ENCODE assay signal across 22 cellular contexts in the genomic region with DNA sequence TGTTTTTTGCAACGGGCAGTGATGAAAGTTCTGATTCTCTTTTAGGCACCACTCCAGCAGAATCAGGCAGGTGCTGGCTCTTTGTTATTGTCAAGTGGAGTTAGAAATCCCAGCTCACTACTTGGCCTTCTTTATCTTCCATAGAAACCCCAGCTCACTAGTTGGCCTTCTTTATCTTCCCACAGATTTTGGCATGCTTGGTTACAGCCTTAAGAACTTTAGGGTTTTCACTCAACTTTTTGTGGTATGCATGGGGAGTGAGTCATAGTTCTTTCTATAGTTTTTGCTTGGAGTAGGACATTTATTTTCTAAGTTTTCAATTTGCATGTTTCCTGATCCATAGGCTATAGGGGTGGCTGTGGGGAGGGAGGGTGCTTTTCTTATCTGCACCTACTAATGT. TPM values are rescaled to one million over a fixed set of nuclear protein-coding genes. Genes with fewer than 3 reads are reported as not detected.
DNase-seq lines count a peak whose midpoint lies in the region; ATAC-seq and TF ChIP-seq lines count a peak whose summit lies in the region.
"Had no signal": no experiment of that assay in that cellular context is flagged by ENCODE, and none has a peak within 500 bp of the region (broad histone marks: within the 10 kb centered on the region; RNA-seq: fewer than 3 reads in every experiment).

No MANE protein-coding gene starts in this region.

- no peak for ATAC-seq in central memory CD8-positive, alpha-beta T cell (replicated peaks; ENCODE audit: extremely low read depth, poor library complexity, severe bottlenecking)
- ATAC-seq in GM18909 (IDR thresholded peaks at IDR 0.05; ENCODE audit: poor library complexity, unreplicated experiment) = no peak
- ATAC-seq: right lobe of liver had no signal

- TF ChIP-seq CTCF in HFFc6 (IDR thresholded peaks at IDR 0.05) = no peak

- H3K27ac Mint-ChIP-seq in HFFc6 = peak overlapping the region; percentile 77
- peak overlapping the region; percentile 62 for H3K27ac Mint-ChIP-seq in central memory CD8-positive, alpha-beta T cell (ENCODE audit: low read depth)
- H3K27ac Mint-ChIP-seq: activated naive CD8-positive, alpha-beta T cell; activated T-helper 2 cell treated with anti-CD3 and anti-CD28 coated beads, Interferon-gamma antibody, Interleukin-2, Interleukin-4, amounts not matched to agents 10 μg/mL and 5 μg/mL and 100 μg/mL, durations not matched to agents 14 hours and 24 hours and 36 hours; CD14-positive monocyte; progenitor cell of endocrine pancreas had no signal

- peak overlapping the region; percentile 49; the same call in 1 of the 2 replicates for H3K4me3 Mint-ChIP-seq in HFFc6
- no peak overlapping the region for H3K4me3 Mint-ChIP-seq in central memory CD8-positive, alpha-beta T cell
- H3K4me3 Mint-ChIP-seq: activated naive CD8-positive, alpha-beta T cell; CD14-positive monocyte had no signal

- peaks cover 27% of the 10 kb centered on the region for H3K4me1 Mint-ChIP-seq in HFFc6 (ENCODE audit: low read depth)
- peaks cover 23% of the 10 kb centered on the region for H3K4me1 Mint-ChIP-seq in central memory CD8-positive, alpha-beta T cell
- H3K4me1 Mint-ChIP-seq: CD14-positive monocyte had no signal

- no peaks in the 10 kb centered on the region for H3K9me3 Mint-ChIP-seq in HFFc6
- H3K9me3 Mint-ChIP-seq in central memory CD8-positive, alpha-beta T cell = no peaks in the 10 kb centered on the region
- H3K9me3 Mint-ChIP-seq: activated T-helper 2 cell treated with anti-CD3 and anti-CD28 coated beads, Interferon-gamma antibody, Interleukin-2, Interleukin-4, amounts not matched to agents 10 μg/mL and 5 μg/mL and 100 μg/mL, durations not matched to agents 14 hours and 24 hours and 36 hours; CD14-positive monocyte had no signal

- H3K36me3 Mint-ChIP-seq in HFFc6 (ENCODE audit: low read depth) = peaks cover 13% of the 10 kb centered on the region
- peaks cover 51% of the 10 kb centered on the region for H3K36me3 Mint-ChIP-seq in central memory CD8-positive, alpha-beta T cell (ENCODE audit: insufficient read depth)

- DNase-seq in EH (ENCODE audit: low read depth) (peak; percentile 60), HFFc6 (peak; percentile 10), non-pigmented ciliary epithelial cell (ENCODE audit: low read depth) (peak; percentile 22), Kasumi-1 (lab: John Stamatoyannopoulos, UW) (no peak)
- DNase-seq in central memory CD8-positive, alpha-beta T cell (ENCODE audit: low spot score in 2 of 2) = no peak
- no peak for DNase-seq in effector CD8-positive, alpha-beta T cell (lab: John Stamatoyannopoulos, UW)
- DNase-seq: activated CD4-positive, alpha-beta T cell treated with anti-CD3 and anti-CD28 coated beads, Interleukin-2, amount 50 U/mL, for 48 hours; activated CD4-positive, CD25-positive, alpha-beta regulatory T cell; IMR-90; NCI-H1105 treated with DMSO at 0.1 percent for 48 hours; NCI-H2029 treated with DMSO at 0.1 percent for 48 hours; NCI-H774; right lobe of liver; SJCRH30; stimulated activated CD4-positive, alpha-beta T cell treated with anti-CD3 and anti-CD28 coated beads, Interleukin-15, amount 100 ng/mL, for 24 hours; stimulated activated naive CD4-positive, alpha-beta T cell had no signal

- no peaks in the 10 kb centered on the region for H3K27me3 Mint-ChIP-seq in HFFc6 (ENCODE audit: insufficient read depth)
- H3K27me3 Mint-ChIP-seq in central memory CD8-positive, alpha-beta T cell = no peaks in the 10 kb centered on the region
- H3K27me3 Mint-ChIP-seq: activated naive CD8-positive, alpha-beta T cell; progenitor cell of endocrine pancreas had no signal

RNA-seq across cellular contexts. Expression of a gene that starts 55.0 kb away (rescaled TPM):
- total RNA-seq in HFFc6 (2021; fragmentation: NEBNext Ultra II Directional; extraction: Animal tissue kit (Norgen Biotek cat#: 25700)) = 10 to 100 TPM; 16.7 to 21.1 (median 17.4) TPM
- total RNA-seq: chondrocyte, IMR-90, progenitor cell of endocrine pancreas, SJCRH30 had no signal

Comparison
In these comparisons a context has a peak if more than half of its experiments do, and no peak if none do; other contexts are left out.
1. DNase-seq: peak in EH (single experiment), HFFc6 (single experiment) and non-pigmented ciliary epithelial cell (single experiment); none in central memory CD8-positive, alpha-beta T cell (0 of 2), Kasumi-1 (0 of 2) and effector CD8-positive, alpha-beta T cell (single experiment).